Comparison of ENCODE assay signal across 8 cellular contexts in genomic region chr3:136758160-136759102, GRCh38. TPM values are rescaled to one million over a fixed set of nuclear protein-coding genes. Genes with fewer than 3 reads are reported as not detected.
A peak's percentile ranks its signal among the peaks of the same experiment; 100 is the strongest.
DNase-seq lines count a peak whose midpoint lies in the region; FAIRE-seq and TF ChIP-seq lines count a peak whose summit lies in the region.
"Not testable (repeated sequence)": the region's sequence is repeated elsewhere in the genome, so short reads cannot be mapped to it uniquely, and the experiment has no call there.

No MANE protein-coding gene starts in this region.

- not testable (repeated sequence) for H3K4me3 ChIP-seq in OCI-LY7 (ENCODE audit: low read depth, low read length, poor library complexity, severe bottlenecking); WI38 (ENCODE audit: low read depth, low read length); kidney (ENCODE audit: low read length in 2 of 2); parathyroid adenoma (ENCODE audit: low read depth, low read length)

- H3K27me3 ChIP-seq in parathyroid adenoma (ENCODE audit: control insufficient read depth, insufficient read depth, low read length): not testable (repeated sequence)

- not testable (repeated sequence) for H3K27ac ChIP-seq in OCI-LY7 (ENCODE audit: low read depth, low read length, poor library complexity, severe bottlenecking); kidney (ENCODE audit: low read depth in 2 of 2, low read length in 2 of 2); parathyroid adenoma

- not testable (repeated sequence) for H3K9me2 ChIP-seq in OCI-LY7 (ENCODE audit: insufficient read depth, low read length)

- H2AFZ ChIP-seq in OCI-LY7 (ENCODE audit: low read length); parathyroid adenoma: not testable (repeated sequence)

- TF ChIP-seq RAD21 in Ishikawa (IDR thresholded peaks at IDR 0.05; ENCODE audit: low read depth): peak; percentile 88

- intact Hi-C loops in OCI-LY7 (cut with micrococcal nuclease; ENCODE audit: unreplicated experiment) (loop anchor here (1.0 kb wide), 1 partner anchor 256 kb away; no protein-coding TSS in a partner anchor), kidney (cut with DNase I) (loop anchor here (10.0 kb wide), 1 partner anchor 256 kb away; no protein-coding TSS in a partner anchor)

- POLR2A ChIA-PET in OCI-LY7 (lab: Charles Lee): interaction anchor here (0.6 to 0.7 kb wide), 2 partner anchors 85 to 103 kb away, joined by 3 to 7 read pairs; no protein-coding TSS in a partner anchor

- H3K4me2 ChIP-seq in OCI-LY7 (ENCODE audit: low read length); parathyroid adenoma (ENCODE audit: low read length): not testable (repeated sequence)

- DNase-seq in ACHN (peak; percentile 38), GF-D8 (lab: John Stamatoyannopoulos, UW) (peak; percentile 69), erythroblast (lab: John Stamatoyannopoulos, UW) (peak; percentile 29 to 30)
- DNase-seq in OCI-LY7 (ENCODE audit: low spot score); kidney: not testable (repeated sequence)

- H3K79me2 ChIP-seq in OCI-LY7 (ENCODE audit: insufficient read depth, low read depth, low read length); parathyroid adenoma: not testable (repeated sequence)

- not testable (repeated sequence) for H3K36me3 ChIP-seq in OCI-LY7 (ENCODE audit: insufficient read depth, low read length); kidney (ENCODE audit: control insufficient read depth in 1 of 2, insufficient read depth in 2 of 2, low read length in 2 of 2); parathyroid adenoma (ENCODE audit: control insufficient read depth, insufficient read depth, low read length)

- not testable (repeated sequence) for FAIRE-seq in kidney (lab: Jason Lieb, UNC)

- H3K9me3 ChIP-seq in OCI-LY7 (ENCODE audit: low read length); kidney (ENCODE audit: control insufficient read depth in 1 of 2, low read length in 2 of 2); parathyroid adenoma (ENCODE audit: control insufficient read depth, low read length): not testable (repeated sequence)

- TF ChIP-seq EP300 in Ishikawa (IDR thresholded peaks at IDR 0.05; ENCODE audit: borderline replicate concordance): not testable (repeated sequence)

- not testable (repeated sequence) for H4K20me1 ChIP-seq in OCI-LY7 (ENCODE audit: insufficient read depth, low read length)

- TF ChIP-seq CTCF in OCI-LY7 (conservative IDR thresholded peaks at IDR 0.05; ENCODE audit: low read length): peak; percentile 75
- TF ChIP-seq CTCF in WI38 (IDR thresholded peaks at IDR 0.05; ENCODE audit: low read depth, low read length): peak; percentile 31; the same call in 1 of the 2 replicates
- TF ChIP-seq CTCF in kidney (IDR thresholded peaks at IDR 0.05; ENCODE audit: borderline replicate concordance, extremely low read depth, insufficient read depth): peak; percentile 36
- TF ChIP-seq CTCF in parathyroid adenoma (IDR thresholded peaks at IDR 0.05): peak; percentile 34

- in situ Hi-C loops in ACHN (cut with HindIII; ENCODE audit: low pct_ligation_motif_present, low pct_unique_long_range_greater_than_20kb, low sequenced_read_pairs): loop anchor here (10.0 kb wide), 1 partner anchor 256 kb away; no protein-coding TSS in a partner anchor

- peaks cover 12% of the 10 kb centered on the region for H3K4me1 ChIP-seq in OCI-LY7 (ENCODE audit: insufficient read depth, low read length, poor library complexity, severe bottlenecking)
- H3K4me1 ChIP-seq in kidney (ENCODE audit: control insufficient read depth in 1 of 2, insufficient read depth in 1 of 2, low read depth in 1 of 2, low read length in 2 of 2); parathyroid adenoma: not testable (repeated sequence)

- TF ChIP-seq POLR2A in erythroblast (IDR thresholded peaks at IDR 0.05; ENCODE audit: low read length): not testable (repeated sequence)

- not testable (repeated sequence) for H3K9ac ChIP-seq in kidney (ENCODE audit: low read length in 2 of 2); parathyroid adenoma

- CTCF ChIA-PET in OCI-LY7 (lab: Charles Lee; ENCODE audit: unreplicated experiment): not testable (repeated sequence)

- BruUV-seq in OCI-LY7 (replicated peaks; lab: Mats Ljungman, UMichigan): not testable (repeated sequence)

RNA-seq across cellular contexts. Expression of gene STAG1, which starts 6.3 kb away (rescaled TPM):
- 30.7 and 32.8 TPM in 2 replicates for total RNA-seq in OCI-LY7 (2014; rRNA removed; shearing (Covaris generic))
- total RNA-seq in OCI-LY7 (2022) (46.6 and 49.9 TPM in 2 replicates), kidney (49.9 TPM)
- 7.8 TPM for polyA plus RNA-seq in kidney (ENCODE audit: insufficient read depth, low read depth, low replicate concordance)
